8 cellular contexts compared by ENCODE assay signal in the genomic region with DNA sequence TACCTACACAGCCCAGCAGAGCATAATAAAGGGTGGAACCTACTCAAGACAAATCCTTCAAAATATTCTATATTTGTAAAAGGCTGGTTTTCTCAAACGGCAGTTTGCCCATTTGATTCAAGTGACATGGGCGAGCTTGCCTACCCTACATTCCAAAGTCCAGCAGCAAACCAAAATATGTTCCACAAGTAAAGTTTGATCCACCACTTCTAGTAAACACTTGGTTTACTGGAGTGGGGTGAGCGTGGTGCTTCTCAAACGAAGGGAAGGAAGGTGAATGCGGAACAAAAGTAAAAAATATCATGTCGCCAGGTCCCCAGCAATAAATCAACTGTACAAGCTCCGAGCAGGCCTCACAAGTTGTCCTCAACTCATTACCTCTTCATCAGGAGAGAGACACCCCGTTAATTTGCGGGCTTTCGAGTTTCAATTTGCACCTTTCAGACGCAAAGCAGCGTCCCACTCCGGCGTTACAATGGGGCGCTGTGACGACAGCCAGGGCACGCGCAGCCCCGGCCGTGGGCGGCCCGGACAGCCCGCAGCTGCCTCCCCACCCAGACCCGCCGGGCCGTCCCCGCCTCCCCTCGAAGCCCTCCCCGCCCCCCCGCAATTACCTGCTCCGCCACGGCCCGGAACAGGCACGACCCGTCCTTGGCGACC. TPM values are rescaled to one million over a fixed set of nuclear protein-coding genes. Genes with fewer than 3 reads are reported as not detected.
DNase-seq lines count a peak whose midpoint lies in the region; ATAC-seq and TF ChIP-seq lines count a peak whose summit lies in the region.

No MANE protein-coding gene starts in this region.

- peak overlapping the region; percentile 87 for H3K4me3 ChIP-seq in fibroblast of mammary gland (ENCODE audit: control insufficient read depth, low read depth, low read length)

- peak overlapping the region; percentile 99 for H3K27ac Mint-ChIP-seq in activated T-helper 1 cell treated with anti-CD3 and anti-CD28 coated beads, Interleukin-12 subunit alpha, Interleukin-12 subunit beta, Interleukin-2, Interleukin-4 antibody, amounts not matched to agents 30 ng/mL and 10 ng/mL and 1 ng/mL, durations not matched to agents 14 hours and 24 hours and 36 hours
- peak overlapping the region; percentile 79 to 93 for H3K27ac Mint-ChIP-seq in natural killer cell treated with Interleukin-12 subunit alpha and Interleukin-12 subunit beta and Interleukin-15 and Interleukin-18, amount 100 ng/mL, for 72 hours

- DNase-seq in A172 (ENCODE audit: low spot score) (peak; percentile 14), OCI-M1 (lab: John Stamatoyannopoulos, UW) (peak; percentile 74), fibroblast of mammary gland (ENCODE audit: low read depth) (peak; percentile 54)
- DNase-seq in activated T-helper 1 cell treated with anti-CD3 and anti-CD28 coated beads, Interleukin-12 subunit alpha, Interleukin-12 subunit beta, Interleukin-2, Interleukin-4 antibody, amounts not matched to agents 30 ng/mL and 10 ng/mL and 1 ng/mL, durations not matched to agents 14 hours and 24 hours and 36 hours (ENCODE audit: low spot score), result peak; percentile 73
- peak; percentile 87 for DNase-seq in natural killer cell treated with Interleukin-12 subunit alpha and Interleukin-12 subunit beta and Interleukin-15 and Interleukin-18, amount 100 ng/mL, for 72 hours (ENCODE audit: low spot score)
- peak; percentile 84 for DNase-seq in stimulated activated naive CD8-positive, alpha-beta T cell treated with anti-CD3 and anti-CD28 coated beads, Interleukin-15, Interleukin-2, amounts not matched to agents 100 U/mL and 50 U/mL, for 24 hours

- ATAC-seq in GM18520 (IDR thresholded peaks at IDR 0.05; ENCODE audit: unreplicated experiment) (peak; percentile 37), HG03045 (IDR thresholded peaks at IDR 0.05; ENCODE audit: unreplicated experiment) (peak; percentile 48)
- ATAC-seq in natural killer cell treated with Interleukin-12 subunit alpha and Interleukin-12 subunit beta and Interleukin-15 and Interleukin-18, amount 100 ng/mL, for 72 hours, result peak; percentile 69 to 71
- peak; percentile 36 for ATAC-seq in stimulated activated naive CD8-positive, alpha-beta T cell treated with anti-CD3 and anti-CD28 coated beads, Interleukin-15, Interleukin-2, amounts not matched to agents 100 U/mL and 50 U/mL, for 24 hours

- H3K4me1 Mint-ChIP-seq in activated T-helper 1 cell treated with anti-CD3 and anti-CD28 coated beads, Interleukin-12 subunit alpha, Interleukin-12 subunit beta, Interleukin-2, Interleukin-4 antibody, amounts not matched to agents 30 ng/mL and 10 ng/mL and 1 ng/mL, durations not matched to agents 14 hours and 24 hours and 36 hours (ENCODE audit: low read depth), result peaks cover 41% of the 10 kb centered on the region
- peaks cover 25 to 45% of the 10 kb centered on the region in 2 donors for H3K4me1 Mint-ChIP-seq in natural killer cell treated with Interleukin-12 subunit alpha and Interleukin-12 subunit beta and Interleukin-15 and Interleukin-18, amount 100 ng/mL, for 72 hours (ENCODE audit: low read depth in 2 of 2)

- no peaks in the 10 kb centered on the region for H3K9me3 Mint-ChIP-seq in activated T-helper 1 cell treated with anti-CD3 and anti-CD28 coated beads, Interleukin-12 subunit alpha, Interleukin-12 subunit beta, Interleukin-2, Interleukin-4 antibody, amounts not matched to agents 30 ng/mL and 10 ng/mL and 1 ng/mL, durations not matched to agents 14 hours and 24 hours and 36 hours
- H3K9me3 Mint-ChIP-seq in natural killer cell treated with Interleukin-12 subunit alpha and Interleukin-12 subunit beta and Interleukin-15 and Interleukin-18, amount 100 ng/mL, for 72 hours, result no peaks in the 10 kb centered on the region

- peaks cover 15% of the 10 kb centered on the region for H3K36me3 Mint-ChIP-seq in activated T-helper 1 cell treated with anti-CD3 and anti-CD28 coated beads, Interleukin-12 subunit alpha, Interleukin-12 subunit beta, Interleukin-2, Interleukin-4 antibody, amounts not matched to agents 30 ng/mL and 10 ng/mL and 1 ng/mL, durations not matched to agents 14 hours and 24 hours and 36 hours (ENCODE audit: low read depth)
- H3K36me3 Mint-ChIP-seq in natural killer cell treated with Interleukin-12 subunit alpha and Interleukin-12 subunit beta and Interleukin-15 and Interleukin-18, amount 100 ng/mL, for 72 hours, result peaks cover 9% of the 10 kb centered on the region

- intact Hi-C loops in activated T-helper 1 cell treated with anti-CD3 and anti-CD28 coated beads, Interleukin-12 subunit alpha, Interleukin-12 subunit beta, Interleukin-2, Interleukin-4 antibody, amounts not matched to agents 30 ng/mL and 10 ng/mL and 1 ng/mL, durations not matched to agents 14 hours and 24 hours and 36 hours (cut with micrococcal nuclease), result loop anchor here (1.0 to 10.0 kb wide), 5 partner anchors 15 to 1992 kb away; no protein-coding TSS in a partner anchor

- H3K4me3 Mint-ChIP-seq in activated T-helper 1 cell treated with anti-CD3 and anti-CD28 coated beads, Interleukin-12 subunit alpha, Interleukin-12 subunit beta, Interleukin-2, Interleukin-4 antibody, amounts not matched to agents 30 ng/mL and 10 ng/mL and 1 ng/mL, durations not matched to agents 14 hours and 24 hours and 36 hours, result peak overlapping the region; percentile 99
- peak overlapping the region; percentile 86 for H3K4me3 Mint-ChIP-seq in natural killer cell treated with Interleukin-12 subunit alpha and Interleukin-12 subunit beta and Interleukin-15 and Interleukin-18, amount 100 ng/mL, for 72 hours

- H3K27me3 Mint-ChIP-seq in activated T-helper 1 cell treated with anti-CD3 and anti-CD28 coated beads, Interleukin-12 subunit alpha, Interleukin-12 subunit beta, Interleukin-2, Interleukin-4 antibody, amounts not matched to agents 30 ng/mL and 10 ng/mL and 1 ng/mL, durations not matched to agents 14 hours and 24 hours and 36 hours (ENCODE audit: insufficient read depth), result no peaks in the 10 kb centered on the region
- no peaks in the 10 kb centered on the region for H3K27me3 Mint-ChIP-seq in natural killer cell treated with Interleukin-12 subunit alpha and Interleukin-12 subunit beta and Interleukin-15 and Interleukin-18, amount 100 ng/mL, for 72 hours

- no peak for TF ChIP-seq CTCF in fibroblast of mammary gland (conservative IDR thresholded peaks at IDR 0.05; ENCODE audit: control insufficient read depth, insufficient read depth, low read depth, low read length)

RNA-seq across cellular contexts. Expression of a gene that starts 1.1 kb away (rescaled TPM):
- total RNA-seq in A172 (2014; rRNA removed; shearing (Covaris generic)), result 17.0 and 19.1 TPM in 2 replicates
- 76.9 and 80.9 TPM in 2 replicates for total RNA-seq in activated T-helper 1 cell treated with anti-CD3 and anti-CD28 coated beads, Interleukin-12 subunit alpha, Interleukin-12 subunit beta, Interleukin-2, Interleukin-4 antibody, amounts not matched to agents 30 ng/mL and 10 ng/mL and 1 ng/mL, durations not matched to agents 14 hours and 24 hours and 36 hours
- 10 to 100 TPM; 44.1 to 60.8 TPM for total RNA-seq in natural killer cell treated with Interleukin-12 subunit alpha and Interleukin-12 subunit beta and Interleukin-15 and Interleukin-18, amount 100 ng/mL, for 72 hours

Comparison
In these comparisons a context has a peak if more than half of its experiments do, and no peak if none do; other contexts are left out.
1. Peak in every context shown above with its lines: DNase-seq, ATAC-seq and H3K4me3 ChIP-seq.
2. DNase-seq: peak in every context shown above with its lines; median percentile 87 in natural killer cell treated with Interleukin-12 subunit alpha and Interleukin-12 subunit beta and Interleukin-15 and Interleukin-18, amount 100 ng/mL, for 72 hours; 84 in stimulated activated naive CD8-positive, alpha-beta T cell treated with anti-CD3 and anti-CD28 coated beads, Interleukin-15, Interleukin-2, amounts not matched to agents 100 U/mL and 50 U/mL, for 24 hours; 74 in OCI-M1; 73 in activated T-helper 1 cell treated with anti-CD3 and anti-CD28 coated beads, Interleukin-12 subunit alpha, Interleukin-12 subunit beta, Interleukin-2, Interleukin-4 antibody, amounts not matched to agents 30 ng/mL and 10 ng/mL and 1 ng/mL, durations not matched to agents 14 hours and 24 hours and 36 hours; 54 in fibroblast of mammary gland; 14 in A172.